8 cellular contexts compared by ENCODE assay signal in the genomic region with DNA sequence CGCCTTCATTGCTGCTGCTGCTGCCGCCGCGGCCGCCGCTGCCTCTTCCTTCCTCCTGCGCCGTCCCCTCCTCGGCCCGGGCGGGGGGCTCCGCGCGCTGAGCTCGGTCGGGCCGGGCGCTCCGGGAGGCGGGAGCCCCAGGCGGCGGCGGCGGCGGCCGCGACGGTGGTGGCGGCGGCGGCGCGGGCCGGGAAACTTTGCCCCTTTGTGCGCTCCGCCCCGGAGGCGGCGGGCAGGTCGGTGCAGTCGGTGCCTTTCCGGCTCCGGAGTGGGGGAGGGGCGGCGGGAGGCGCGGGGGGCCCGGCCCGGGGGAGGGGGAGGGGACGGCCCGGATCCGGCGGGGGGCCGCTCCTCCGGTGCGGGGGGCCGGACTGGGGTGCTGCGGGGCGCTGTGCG. TPM values are rescaled to one million over a fixed set of nuclear protein-coding genes. Genes with fewer than 3 reads are reported as not detected.
A peak's percentile ranks its signal among the peaks of the same experiment; 100 is the strongest.
DNase-seq lines count a peak whose midpoint lies in the region; ATAC-seq and TF ChIP-seq lines count a peak whose summit lies in the region.

No MANE protein-coding gene starts in this region.

- peaks cover 8% of the 10 kb centered on the region for H3F3A ChIP-seq in smooth muscle cell (ENCODE audit: low read depth)

- H3K9me3 ChIP-seq in MG63 (no peaks in the 10 kb centered on the region), cardiac muscle cell (ENCODE audit: low read depth) (no peaks in the 10 kb centered on the region), smooth muscle cell (replicated peaks; ENCODE audit: low read depth) (no peaks in the 10 kb centered on the region)

- no peaks in the 10 kb centered on the region for H3K27me3 ChIP-seq in GM06990 (replicated peaks; ENCODE audit: control insufficient read depth, insufficient read depth, low read length)
- H3K27me3 ChIP-seq in MG63, result no peaks in the 10 kb centered on the region
- H3K27me3 ChIP-seq in cardiac muscle cell, result peaks cover 15% of the 10 kb centered on the region
- no peaks in the 10 kb centered on the region for H3K27me3 ChIP-seq in smooth muscle cell (ENCODE audit: low read depth)

- H3K4me1 ChIP-seq in cardiac muscle cell (ENCODE audit: low read depth), result peaks cover 59% of the 10 kb centered on the region
- H3K4me1 ChIP-seq in smooth muscle cell (ENCODE audit: low read depth), result peaks cover 47% of the 10 kb centered on the region

- H2AFZ ChIP-seq in smooth muscle cell (ENCODE audit: low read depth), result no peak overlapping the region

- peak overlapping the region; percentile 77 for H3K4me3 ChIP-seq in GM06990 (replicated peaks; ENCODE audit: low read depth, low read length)
- no peak overlapping the region; the same call in 1 of the 2 replicates for H3K4me3 ChIP-seq in MG63
- peak overlapping the region; percentile 35 for H3K4me3 ChIP-seq in cardiac muscle cell
- H3K4me3 ChIP-seq in smooth muscle cell, result peak overlapping the region; percentile 55

- TF ChIP-seq CTCF in GM06990 (IDR thresholded peaks at IDR 0.05; ENCODE audit: insufficient read depth, low read length, poor library complexity, severe bottlenecking) (no peak), cardiac muscle cell (IDR thresholded peaks at IDR 0.05; ENCODE audit: low read depth, low read length) (no peak), smooth muscle cell (IDR thresholded peaks at IDR 0.05; ENCODE audit: borderline replicate concordance, insufficient read depth, poor library complexity, severe bottlenecking) (no peak)

- peaks cover 24% of the 10 kb centered on the region for H4K20me1 ChIP-seq in smooth muscle cell (ENCODE audit: low read depth)

- H3K4me2 ChIP-seq in smooth muscle cell, result peak overlapping the region; percentile 94

- intact Hi-C loops in posterior vena cava (cut with DNase I), result no loop called here

- under 1% methylated on average over 33 of the region's 60 CpGs for WGBS in smooth muscle cell (ENCODE audit: low lambda C conversion rate)

- peaks cover 6% of the 10 kb centered on the region for H3K36me3 ChIP-seq in GM06990 (ENCODE audit: control insufficient read depth, insufficient read depth, low read length)
- peaks cover 26% of the 10 kb centered on the region for H3K36me3 ChIP-seq in MG63
- no peaks in the 10 kb centered on the region for H3K36me3 ChIP-seq in cardiac muscle cell
- no peaks in the 10 kb centered on the region for H3K36me3 ChIP-seq in smooth muscle cell (ENCODE audit: low read depth)

- H3K27ac ChIP-seq in cardiac muscle cell, result peak overlapping the region; percentile 74
- no peak overlapping the region for H3K27ac ChIP-seq in smooth muscle cell (ENCODE audit: low read depth)

- peak; percentile 5 for ATAC-seq in GM21390 (IDR thresholded peaks at IDR 0.05; ENCODE audit: unreplicated experiment)

- H3K79me2 ChIP-seq in smooth muscle cell (ENCODE audit: low read depth), result peaks cover 26% of the 10 kb centered on the region

- DNase-seq in GM06990 (ENCODE audit: extremely low read depth, insufficient read length), result no peak
- DNase-seq in MG63, result peak; percentile 41
- DNase-seq in activated T-cell treated with anti-CD3 and anti-CD28 coated beads, Interleukin-2, amount 50 U/mL, for 48 hours, result peak; percentile 77
- DNase-seq in cardiac muscle cell (ENCODE audit: low read depth in 1 of 2, low spot score in 1 of 2), result no peak
- DNase-seq in smooth muscle cell (lab: John Stamatoyannopoulos, UW; ENCODE audit: unreplicated experiment), result no peak
- no peak for DNase-seq in KG1 (lab: John Stamatoyannopoulos, UW)
- DNase-seq in posterior vena cava (ENCODE audit: low spot score), result no peak

- H3K9ac ChIP-seq in smooth muscle cell (ENCODE audit: low read depth), result no peak overlapping the region

RNA-seq across cellular contexts. Expression of a gene that starts 0.2 kb away (rescaled TPM):
- 1.6 and 2.1 TPM in 2 replicates for total RNA-seq in MG63 (2014; rRNA removed; shearing (Covaris generic); ENCODE audit: low replicate concordance)
- total RNA-seq in cardiac muscle cell, result 9.1 and 10.2 TPM in 2 replicates
- 1.6 and 2.9 TPM in 2 replicates for polyA plus RNA-seq in cardiac muscle cell
- total RNA-seq in smooth muscle cell, result 10.4 and 12.7 TPM in 2 replicates
- 3.2 TPM in 2 replicates for polyA plus RNA-seq in smooth muscle cell
- 1 to 10 TPM; 6.6 to 8.5 TPM for total RNA-seq in posterior vena cava

RNA-seq across cellular contexts. Expression of a gene that starts 58.2 kb away (rescaled TPM):
- total RNA-seq in MG63 (2014; rRNA removed; shearing (Covaris generic); ENCODE audit: low replicate concordance), result 28.4 and 51.8 TPM in 2 replicates
- total RNA-seq in cardiac muscle cell (51.9 and 68.9 TPM in 2 replicates), smooth muscle cell (109 and 112 TPM in 2 replicates), posterior vena cava (10 to 100 TPM; 36.1 to 41.9 TPM)
- polyA plus RNA-seq in cardiac muscle cell (127 and 130 TPM in 2 replicates), smooth muscle cell (151 and 154 TPM in 2 replicates)

Comparison
In these comparisons a context has a peak if more than half of its experiments do, and no peak if none do; other contexts are left out.
1. DNase-seq: peak in MG63 (single experiment) and activated T-cell treated with anti-CD3 and anti-CD28 coated beads, Interleukin-2, amount 50 U/mL, for 48 hours (2 of 2); none in GM06990 (single experiment), cardiac muscle cell (0 of 2), smooth muscle cell (single experiment), KG1 (single experiment) and posterior vena cava (single experiment).